Comparison of ENCODE assay signal across 8 cellular contexts in the genomic region with DNA sequence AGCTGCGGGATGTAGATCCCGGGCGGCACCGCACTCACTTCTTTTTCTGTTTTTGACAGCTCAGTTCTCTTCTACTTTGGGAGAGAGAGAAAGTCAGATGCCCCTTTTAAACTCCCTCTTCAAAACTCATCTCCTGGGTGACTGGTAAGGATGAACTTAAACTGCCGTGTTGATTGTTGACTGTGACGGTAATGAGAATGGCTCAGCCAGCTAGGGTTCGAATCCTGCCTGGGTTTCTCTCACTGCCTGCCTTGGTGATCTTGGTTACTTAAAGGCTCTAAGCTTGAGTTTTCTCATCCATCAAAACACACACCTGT. TPM values are rescaled to one million over a fixed set of nuclear protein-coding genes. Genes with fewer than 3 reads are reported as not detected.
DNase-seq lines count a peak whose midpoint lies in the region; ATAC-seq and TF ChIP-seq lines count a peak whose summit lies in the region.

No MANE protein-coding gene starts in this region.

- H3K9me3 ChIP-seq in adrenal gland (replicated peaks in 1 of 3): no peaks in the 10 kb centered on the region

- peak overlapping the region; percentile 62 to 93 (median 74) for H3K4me3 ChIP-seq in adrenal gland
- H3K4me3 ChIP-seq in kidney epithelial cell (ENCODE audit: low read depth, low read length): peak overlapping the region; percentile 70

- intact Hi-C loops in adrenal gland (cut with DNase I): loop anchor here in 1 of 2 donors (5.0 kb wide), 1 partner anchor 84 kb away; a partner anchor contains a TSS

- H3K27me3 ChIP-seq in adrenal gland (no peaks in the 10 kb centered on the region), kidney epithelial cell (ENCODE audit: control insufficient read depth, insufficient read depth, low read length) (no peaks in the 10 kb centered on the region)

- TF ChIP-seq CTCF in adrenal gland (IDR thresholded peaks at IDR 0.05): no peak
- no peak for TF ChIP-seq CTCF in kidney epithelial cell (IDR thresholded peaks at IDR 0.05; ENCODE audit: insufficient read depth, low read length, poor library complexity, severe bottlenecking)

- H3K27ac ChIP-seq in adrenal gland (peak overlapping the region; percentile 81 to 98 (median 92)), substantia nigra (ENCODE audit: low read depth, low read length, poor library complexity, severe bottlenecking) (peak overlapping the region; percentile 83)

- WGBS in adrenal gland, 4 donors: 0 to 1% (median 0%) methylated on average over 3 to 7 of the region's 7 CpGs

- H3K4me1 ChIP-seq in adrenal gland (replicated peaks in 1 of 2): peaks cover 3 to 12% of the 10 kb centered on the region in 2 donors

- ATAC-seq in GM18867 (IDR thresholded peaks at IDR 0.05; ENCODE audit: unreplicated experiment): peak; percentile 0
- ATAC-seq in HG03139 (IDR thresholded peaks at IDR 0.05; ENCODE audit: unreplicated experiment): peak; percentile 2
- ATAC-seq in HG03571 (IDR thresholded peaks at IDR 0.05; ENCODE audit: unreplicated experiment): no peak
- no peak for ATAC-seq in esophagus mucosa

- no peaks in the 10 kb centered on the region for H3K36me3 ChIP-seq in adrenal gland (replicated peaks in 1 of 2)
- H3K36me3 ChIP-seq in kidney epithelial cell (ENCODE audit: control insufficient read depth, insufficient read depth, low read length): no peaks in the 10 kb centered on the region

- TF ChIP-seq POLR2A in adrenal gland (IDR thresholded peaks at IDR 0.05): no peak

- peak in 1 of 7 donors; percentile 18 for DNase-seq in adrenal gland
- DNase-seq in kidney epithelial cell (ENCODE audit: low read depth): no peak
- peak in 6 of 49 donors; percentile 24 to 50 (median 32) for DNase-seq in substantia nigra (lab: John Stamatoyannopoulos, UW)
- no peak for DNase-seq in dedifferentiated amniotic fluid mesenchymal stem cell (ENCODE audit: extremely low spot score)

RNA-seq across cellular contexts. Expression of a gene that starts 0.7 kb away (rescaled TPM):
- 10 to 100 TPM in 5 of 8 donors, 1 to 10 TPM in 3; 7.9 to 14.4 (median 10.9) TPM for total RNA-seq in adrenal gland
- polyA plus RNA-seq in adrenal gland: 10 to 100 TPM in 1 of 3 donors, 1 to 10 TPM in 2; 1.7 to 12.4 (median 2.8) TPM
- total RNA-seq in kidney epithelial cell: 14.2 and 18.0 TPM in 2 replicates
- total RNA-seq in esophagus mucosa: 5.8 TPM

Comparison
In these comparisons a context has a peak if more than half of its experiments do, and no peak if none do; other contexts are left out.
1. ATAC-seq: peak in GM18867 (single experiment) and HG03139 (single experiment); none in HG03571 (single experiment) and esophagus mucosa (single experiment).